Comparison of ENCODE assay signal across 8 cellular contexts in the genomic region with DNA sequence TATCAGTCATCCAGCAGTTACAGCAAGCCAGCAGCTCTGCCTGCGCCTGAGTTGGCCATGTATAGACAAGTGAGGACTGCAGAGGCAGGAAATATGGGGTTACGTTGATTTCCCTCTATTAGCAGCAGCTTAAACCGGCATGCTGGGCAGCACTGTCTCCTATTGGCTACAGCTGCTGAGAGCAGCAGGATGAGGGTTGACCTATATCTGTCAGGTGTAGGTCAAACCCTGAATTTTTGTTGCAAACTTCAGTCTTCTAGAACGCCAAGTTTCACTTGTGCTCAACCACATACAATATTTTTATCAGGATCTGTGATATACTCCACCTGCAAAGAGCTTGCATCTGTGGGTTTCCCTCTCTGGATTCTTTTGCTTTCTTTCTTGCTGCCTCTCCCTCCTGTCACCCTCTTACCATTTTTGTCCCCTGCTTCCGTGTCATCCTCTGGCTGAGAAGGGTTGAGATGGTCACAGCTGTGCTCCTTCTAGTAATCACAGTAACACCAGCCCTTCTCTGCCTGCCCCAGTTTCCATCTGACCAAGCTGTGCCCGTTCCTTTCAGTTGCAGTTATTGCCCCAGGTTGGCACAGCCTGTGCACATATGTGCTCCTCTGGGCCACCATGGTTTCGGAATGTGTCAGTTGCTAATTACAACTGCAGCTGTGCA. TPM values are rescaled to one million over a fixed set of nuclear protein-coding genes. Genes with fewer than 3 reads are reported as not detected.
A peak's percentile ranks its signal among the peaks of the same experiment; 100 is the strongest.
DNase-seq lines count a peak whose midpoint lies in the region; ATAC-seq and TF ChIP-seq lines count a peak whose summit lies in the region.

No MANE protein-coding gene starts in this region.

- peak overlapping the region; percentile 60 for H3K4me3 Mint-ChIP-seq in activated naive CD8-positive, alpha-beta T cell treated with anti-CD3 and anti-CD28 coated beads for 36 hours

- H3K4me1 Mint-ChIP-seq in activated naive CD8-positive, alpha-beta T cell treated with anti-CD3 and anti-CD28 coated beads for 36 hours, result peaks cover 12% of the 10 kb centered on the region

- peaks cover 46% of the 10 kb centered on the region for H3K4me1 ChIP-seq in OCI-LY1 (ENCODE audit: insufficient read depth, low read length, severe bottlenecking)

- no peaks in the 10 kb centered on the region for H3K36me3 Mint-ChIP-seq in activated naive CD8-positive, alpha-beta T cell treated with anti-CD3 and anti-CD28 coated beads for 36 hours

- H3K4me2 ChIP-seq in OCI-LY1 (ENCODE audit: low read length), result peak overlapping the region; percentile 70

- H3K9me2 ChIP-seq in OCI-LY1 (ENCODE audit: low read depth, low read length), result no peaks in the 10 kb centered on the region

- peak overlapping the region; percentile 58 for H3K9ac ChIP-seq in OCI-LY1 (ENCODE audit: low read length)

- H3K9me3 Mint-ChIP-seq in activated naive CD8-positive, alpha-beta T cell treated with anti-CD3 and anti-CD28 coated beads for 36 hours, result no peaks in the 10 kb centered on the region

- H3K27me3 Mint-ChIP-seq in activated naive CD8-positive, alpha-beta T cell treated with anti-CD3 and anti-CD28 coated beads for 36 hours, result no peaks in the 10 kb centered on the region

- intact Hi-C loops in posterior vena cava (cut with DNase I), result no loop called here

- H2AFZ ChIP-seq in OCI-LY1 (ENCODE audit: low read length), result no peak overlapping the region

- H3K9me3 ChIP-seq in OCI-LY1 (ENCODE audit: low read length), result no peaks in the 10 kb centered on the region

- H3K4me3 ChIP-seq in OCI-LY1 (ENCODE audit: low read depth, low read length, poor library complexity, severe bottlenecking), result peak overlapping the region; percentile 22

- H3K36me3 ChIP-seq in OCI-LY1 (ENCODE audit: insufficient read depth, low read length), result no peaks in the 10 kb centered on the region

- peak; percentile 88 for ATAC-seq in GM18508 (IDR thresholded peaks at IDR 0.05; ENCODE audit: insufficient read depth, unreplicated experiment)
- peak; percentile 89 for ATAC-seq in HG02610 (IDR thresholded peaks at IDR 0.05; ENCODE audit: unreplicated experiment)
- ATAC-seq in omental fat pad (ENCODE audit: low FRiP score), result no peak

- H3F3A ChIP-seq in OCI-LY1 (ENCODE audit: insufficient read depth, low read length), result no peaks in the 10 kb centered on the region; the same call in 1 of the 2 replicates

- peak overlapping the region; percentile 94 for H3K27ac ChIP-seq in OCI-LY1 (ENCODE audit: low read depth, low read length, poor library complexity, severe bottlenecking)

- no peaks in the 10 kb centered on the region for H3K27me3 ChIP-seq in OCI-LY1 (ENCODE audit: insufficient read depth, low read length)

- H4K20me1 ChIP-seq in OCI-LY1 (ENCODE audit: insufficient read depth, low read length), result no peaks in the 10 kb centered on the region

- peak; percentile 46 for DNase-seq in activated naive CD8-positive, alpha-beta T cell treated with anti-CD3 and anti-CD28 coated beads for 36 hours
- peak; percentile 57 for DNase-seq in stimulated activated CD4-positive, alpha-beta T cell treated with anti-CD3 and anti-CD28 coated beads, Interleukin-4, amount 100 ng/mL, for 24 hours
- no peak for DNase-seq in omental fat pad (ENCODE audit: low spot score)
- DNase-seq in MV-4-11 (lab: John Stamatoyannopoulos, UW), result no peak
- DNase-seq in posterior vena cava (ENCODE audit: low spot score), result no peak

- TF ChIP-seq CTCF in OCI-LY1 (IDR thresholded peaks at IDR 0.05; ENCODE audit: low read length) (no peak), omental fat pad (IDR thresholded peaks at IDR 0.05) (no peak)

- peak overlapping the region; percentile 46 for H3K27ac Mint-ChIP-seq in activated naive CD8-positive, alpha-beta T cell treated with anti-CD3 and anti-CD28 coated beads for 36 hours

- H3K79me2 ChIP-seq in OCI-LY1 (ENCODE audit: insufficient read depth, low read length), result no peaks in the 10 kb centered on the region

RNA-seq across cellular contexts. Expression of a gene that starts 23.8 kb away (rescaled TPM):
- total RNA-seq in activated naive CD8-positive, alpha-beta T cell treated with anti-CD3 and anti-CD28 coated beads for 36 hours, result 1 to 10 TPM; 6.9 to 9.0 TPM
- 10 to 100 TPM in 1 of 4 donors, 1 to 10 TPM in 3; 6.0 to 22.6 (median 8.5) TPM for total RNA-seq in omental fat pad
- 1 to 10 TPM; 3.9 to 4.2 TPM for total RNA-seq in posterior vena cava

Comparison
In these comparisons a context has a peak if more than half of its experiments do, and no peak if none do; other contexts are left out.
1. DNase-seq: peak in activated naive CD8-positive, alpha-beta T cell treated with anti-CD3 and anti-CD28 coated beads for 36 hours (single experiment) and stimulated activated CD4-positive, alpha-beta T cell treated with anti-CD3 and anti-CD28 coated beads, Interleukin-4, amount 100 ng/mL, for 24 hours (single experiment); none in omental fat pad (single experiment), MV-4-11 (single experiment) and posterior vena cava (single experiment).